ENCODE assay signal across 23 cellular contexts in the genomic region with DNA sequence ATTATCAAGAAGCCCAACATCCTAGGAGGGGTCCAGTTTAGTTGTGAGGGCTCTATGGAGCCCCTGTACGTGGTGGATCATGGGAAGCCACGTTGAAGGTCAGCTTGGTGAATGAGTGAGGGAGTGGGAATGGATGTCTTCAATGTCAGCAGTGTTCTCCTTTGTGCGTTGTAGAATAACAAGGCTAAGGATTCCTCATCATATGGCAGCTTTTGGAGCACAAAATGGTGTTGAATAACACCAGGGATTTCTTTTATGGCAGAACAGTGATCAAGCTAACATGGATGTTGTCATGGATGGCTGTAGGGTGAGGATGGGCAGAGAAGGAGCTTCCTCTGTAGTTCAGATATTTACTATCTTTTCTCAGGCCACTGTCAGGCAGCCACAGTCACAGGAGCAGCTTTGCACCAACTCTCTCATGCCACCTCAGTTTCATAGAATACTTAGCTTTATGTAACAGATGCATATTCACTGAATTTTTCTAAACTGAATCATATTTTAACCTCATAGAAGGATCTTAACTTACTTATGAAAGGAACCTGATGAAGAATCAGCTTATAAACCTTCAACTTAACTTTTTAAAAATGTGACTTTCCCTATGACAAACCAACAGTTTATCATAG.
A peak's percentile ranks its signal among the peaks of the same experiment; 100 is the strongest.
DNase-seq lines count a peak whose midpoint lies in the region; ATAC-seq and TF ChIP-seq lines count a peak whose summit lies in the region.
"Had no signal": no experiment of that assay in that cellular context is flagged by ENCODE, and none has a peak within 500 bp of the region (broad histone marks: within the 10 kb centered on the region; RNA-seq: fewer than 3 reads in every experiment).

No MANE protein-coding gene starts in this region.

- peak overlapping the region; percentile 88; the same call in 1 of the 2 replicates for H3K14ac ChIP-seq in IMR-90 (replicated peaks; ENCODE audit: low read depth, low read length)

- peak overlapping the region; percentile 82; the same call in 1 of the 2 replicates for H3K23ac ChIP-seq in IMR-90 (ENCODE audit: low read depth, low read length)

- H4K91ac ChIP-seq in IMR-90 (ENCODE audit: insufficient read depth, low read depth, low read length): peak overlapping the region; percentile 86

- peak overlapping the region; percentile 8 for H3K27ac Mint-ChIP-seq in activated CD8-positive, alpha-beta memory T cell treated with anti-CD3 and anti-CD28 coated beads, Interleukin-2, amount 10 ng/mL, durations not matched to agents 7 days and 5 days
- peak overlapping the region; percentile 31 for H3K27ac Mint-ChIP-seq in dendritic cell treated with granulocyte-macrophage colony-stimulating factor and Interleukin-4, amounts not matched to agents 40 ng/mL and 50 ng/mL, for 4 days
- peak overlapping the region; percentile 85 for H3K27ac Mint-ChIP-seq in stimulated activated effector memory CD8-positive, alpha-beta T cell treated with anti-CD3 and anti-CD28 coated beads, Interleukin-12 subunit alpha, Interleukin-12 subunit beta, amount 100 ng/mL, for 72 hours
- no peak overlapping the region for H3K27ac Mint-ChIP-seq in Caco-2 (ENCODE audit: unreplicated experiment)
- H3K27ac Mint-ChIP-seq: B cell had no signal

- H3K27me3 ChIP-seq in IMR-90 (ENCODE audit: control insufficient read depth, insufficient read depth, low read length) (no peaks in the 10 kb centered on the region), Caco-2 (replicated peaks; ENCODE audit: control insufficient read depth, insufficient read depth, low read length) (no peaks in the 10 kb centered on the region)

- H2AFZ ChIP-seq in IMR-90 (replicated peaks; ENCODE audit: low read length, poor library complexity): peak overlapping the region; percentile 40

- peaks cover 3% of the 10 kb centered on the region for H3K9me3 Mint-ChIP-seq in activated CD8-positive, alpha-beta memory T cell treated with anti-CD3 and anti-CD28 coated beads, Interleukin-2, amount 10 ng/mL, durations not matched to agents 7 days and 5 days (ENCODE audit: low read depth)
- H3K9me3 Mint-ChIP-seq in dendritic cell treated with granulocyte-macrophage colony-stimulating factor and Interleukin-4, amounts not matched to agents 40 ng/mL and 50 ng/mL, for 4 days: no peaks in the 10 kb centered on the region
- H3K9me3 Mint-ChIP-seq in stimulated activated effector memory CD8-positive, alpha-beta T cell treated with anti-CD3 and anti-CD28 coated beads, Interleukin-12 subunit alpha, Interleukin-12 subunit beta, amount 100 ng/mL, for 72 hours: no peaks in the 10 kb centered on the region
- H3K9me3 Mint-ChIP-seq in Caco-2 (ENCODE audit: unreplicated experiment): no peaks in the 10 kb centered on the region

- H3K18ac ChIP-seq in IMR-90 (ENCODE audit: low read depth, low read length): peak overlapping the region; percentile 77

- H3K56ac ChIP-seq in IMR-90 (ENCODE audit: extremely low read depth, insufficient read depth, low read length): no peak overlapping the region

- peak overlapping the region; percentile 63 to 79; a peak in 3 of 4 replicates for H4K8ac ChIP-seq in IMR-90 (ENCODE audit: low read depth in 2 of 2, low read length in 2 of 2)

- peaks cover 45% of the 10 kb centered on the region for H3K36me3 Mint-ChIP-seq in activated CD8-positive, alpha-beta memory T cell treated with anti-CD3 and anti-CD28 coated beads, Interleukin-2, amount 10 ng/mL, durations not matched to agents 7 days and 5 days
- H3K36me3 Mint-ChIP-seq in dendritic cell treated with granulocyte-macrophage colony-stimulating factor and Interleukin-4, amounts not matched to agents 40 ng/mL and 50 ng/mL, for 4 days (ENCODE audit: low read depth): no peaks in the 10 kb centered on the region
- H3K36me3 Mint-ChIP-seq in stimulated activated effector memory CD8-positive, alpha-beta T cell treated with anti-CD3 and anti-CD28 coated beads, Interleukin-12 subunit alpha, Interleukin-12 subunit beta, amount 100 ng/mL, for 72 hours: peaks cover 14% of the 10 kb centered on the region
- H3K36me3 Mint-ChIP-seq in Caco-2 (ENCODE audit: insufficient read depth, unreplicated experiment): no peaks in the 10 kb centered on the region

- H2BK20ac ChIP-seq in IMR-90 (ENCODE audit: low read depth, low read length): peak overlapping the region; percentile 91

- H3K27ac ChIP-seq in IMR-90 (ENCODE audit: insufficient read depth, low read length): peak overlapping the region; percentile 23; the same call in 1 of the 2 replicates
- H3K27ac ChIP-seq: KMS-11 had no signal

- peak overlapping the region; percentile 56; the same call in 1 of the 2 replicates for H4K5ac ChIP-seq in IMR-90 (ENCODE audit: low read depth, low read length)

- H3K9me3 ChIP-seq in IMR-90 (ENCODE audit: control insufficient read depth, insufficient read depth, low read length): no peaks in the 10 kb centered on the region
- no peaks in the 10 kb centered on the region for H3K9me3 ChIP-seq in Caco-2

- no peak for TF ChIP-seq RAD21 in IMR-90 (IDR thresholded peaks at IDR 0.05; ENCODE audit: low read length)

- peak overlapping the region; percentile 79 for H2BK120ac ChIP-seq in IMR-90 (ENCODE audit: low read depth, low read length)

- ATAC-seq in activated CD8-positive, alpha-beta memory T cell treated with anti-CD3 and anti-CD28 coated beads, Interleukin-2, amount 10 ng/mL, durations not matched to agents 7 days and 5 days: no peak
- peak; percentile 16 for ATAC-seq in IMR-90 (ENCODE audit: low read depth)
- peak; percentile 77 for ATAC-seq in stimulated activated effector memory CD8-positive, alpha-beta T cell treated with anti-CD3 and anti-CD28 coated beads, Interleukin-12 subunit alpha, Interleukin-12 subunit beta, amount 100 ng/mL, for 72 hours
- ATAC-seq: GM12878 had no signal

- peak overlapping the region; percentile 29 for H2AK9ac ChIP-seq in IMR-90 (replicated peaks; ENCODE audit: low read depth, low read length, poor library complexity)

- peaks cover 23% of the 10 kb centered on the region for H3K9me1 ChIP-seq in IMR-90 (ENCODE audit: insufficient read depth, low read length)

- peak overlapping the region; percentile 82 for H3K4ac ChIP-seq in IMR-90 (ENCODE audit: low read depth, low read length)

- no peak overlapping the region for H3K4me3 Mint-ChIP-seq in activated CD8-positive, alpha-beta memory T cell treated with anti-CD3 and anti-CD28 coated beads, Interleukin-2, amount 10 ng/mL, durations not matched to agents 7 days and 5 days
- H3K4me3 Mint-ChIP-seq in dendritic cell treated with granulocyte-macrophage colony-stimulating factor and Interleukin-4, amounts not matched to agents 40 ng/mL and 50 ng/mL, for 4 days: no peak overlapping the region
- H3K4me3 Mint-ChIP-seq in stimulated activated effector memory CD8-positive, alpha-beta T cell treated with anti-CD3 and anti-CD28 coated beads, Interleukin-12 subunit alpha, Interleukin-12 subunit beta, amount 100 ng/mL, for 72 hours: no peak overlapping the region
- no peak overlapping the region for H3K4me3 Mint-ChIP-seq in Caco-2 (ENCODE audit: unreplicated experiment)
- H3K4me3 Mint-ChIP-seq: B cell had no signal

- H3K27me3 Mint-ChIP-seq in activated CD8-positive, alpha-beta memory T cell treated with anti-CD3 and anti-CD28 coated beads, Interleukin-2, amount 10 ng/mL, durations not matched to agents 7 days and 5 days: no peaks in the 10 kb centered on the region
- H3K27me3 Mint-ChIP-seq in dendritic cell treated with granulocyte-macrophage colony-stimulating factor and Interleukin-4, amounts not matched to agents 40 ng/mL and 50 ng/mL, for 4 days: no peaks in the 10 kb centered on the region
- no peaks in the 10 kb centered on the region for H3K27me3 Mint-ChIP-seq in Caco-2 (ENCODE audit: insufficient read depth, unreplicated experiment)
- H3K27me3 Mint-ChIP-seq: B cell had no signal

- H2AK5ac ChIP-seq in IMR-90 (ENCODE audit: low read depth, low read length): peak overlapping the region; percentile 97

- no peak overlapping the region for H3K4me3 ChIP-seq in IMR-90 (ENCODE audit: insufficient read depth, low read depth, low read length)
- H3K4me3 ChIP-seq in Caco-2 (ENCODE audit: low read depth, low read length): no peak overlapping the region
- H3K4me3 ChIP-seq: GM12878 had no signal

- BruUV-seq in IMR-90 (replicated peaks; lab: Mats Ljungman, UMichigan): no TSS peak
- BruUV-seq in Caco-2 (replicated peaks; lab: Mats Ljungman, UMichigan): no TSS peak

- H3K9ac ChIP-seq in IMR-90 (ENCODE audit: low read depth, low read length): no peak overlapping the region; the same call in 1 of the 2 replicates
- H3K9ac ChIP-seq: KMS-11 had no signal

- no peaks in the 10 kb centered on the region for H4K20me1 ChIP-seq in IMR-90 (ENCODE audit: insufficient read depth, low read length)

- peak overlapping the region; percentile 100 for H2BK15ac ChIP-seq in IMR-90 (ENCODE audit: low read depth, low read length)

- H2BK5ac ChIP-seq in IMR-90 (ENCODE audit: low read depth, low read length, poor library complexity, severe bottlenecking): peak overlapping the region; percentile 70

- no peak for TF ChIP-seq POLR2A in IMR-90 (IDR thresholded peaks at IDR 0.05; ENCODE audit: low read depth, low read length)

- H3K4me1 ChIP-seq in IMR-90 (ENCODE audit: control insufficient read depth, insufficient read depth, low read length) (peaks cover 36% of the 10 kb centered on the region), Caco-2 (peaks cover 2% of the 10 kb centered on the region; the same call in 1 of the 2 replicates)

- CTCF ChIA-PET in activated CD8-positive, alpha-beta memory T cell treated with anti-CD3 and anti-CD28 coated beads, Interleukin-2, amount 10 ng/mL, durations not matched to agents 7 days and 5 days (lab: Charles Lee): interaction anchor here (0.8 to 2.2 kb wide), 9 partner anchors 10 to 638 kb away, joined by 3 to 10 read pairs (median 5); partner anchors contain the start of gene EPAS1
- CTCF ChIA-PET in IMR-90 (lab: Yijun Ruan, JAX): interaction anchor here (0.9 to 1.7 kb wide), 3 partner anchors 17 to 281 kb away, joined by 3 to 4 read pairs (median 4); no protein-coding TSS in a partner anchor
- CTCF ChIA-PET in Caco-2 (lab: Charles Lee): interaction anchor here (0.6 to 0.9 kb wide), 2 partner anchors 10 to 50 kb away, joined by 3 to 5 read pairs; no protein-coding TSS in a partner anchor

- intact Hi-C loops in IMR-90 (cut with micrococcal nuclease) (no loop called here), Caco-2 (cut with micrococcal nuclease; ENCODE audit: unreplicated experiment) (loop anchor here (5.0 kb wide), 1 partner anchor 50 kb away; no protein-coding TSS in a partner anchor)
- intact Hi-C loops in dendritic cell treated with granulocyte-macrophage colony-stimulating factor and Interleukin-4, amounts not matched to agents 40 ng/mL and 50 ng/mL, for 4 days (cut with micrococcal nuclease): loop anchor here (5.0 kb wide), 1 partner anchor 640 kb away; no protein-coding TSS in a partner anchor

- 43% methylated on average over 1 of the region's 3 CpGs; no CpG with 5 or more reads in 1 of the 2 experiments for WGBS in IMR-90 (ENCODE audit: extremely low coverage in 2 of 2, insufficient read length in 1 of 2), 2 experiments

- dilution Hi-C loops in IMR-90 (cut with HindIII; ENCODE audit: low sequenced_read_pairs, unreplicated experiment): no loop called here

- peak overlapping the region; percentile 18; the same call in 1 of the 2 replicates for H3K4me2 ChIP-seq in IMR-90 (ENCODE audit: low read depth, low read length)
- H3K4me2 ChIP-seq: KMS-11 had no signal

- H3K36me3 ChIP-seq in IMR-90 (ENCODE audit: control insufficient read depth, insufficient read depth, low read length) (peaks cover 8% of the 10 kb centered on the region), Caco-2 (ENCODE audit: control insufficient read depth, insufficient read depth, low read length) (no peaks in the 10 kb centered on the region)

- peak; percentile 32 for DNase-seq in activated CD8-positive, alpha-beta memory T cell treated with anti-CD3 and anti-CD28 coated beads, Interleukin-2, amount 10 ng/mL, durations not matched to agents 7 days and 5 days
- no peak for DNase-seq in activated CD8-positive, alpha-beta memory T cell treated with anti-CD3 and anti-CD28 coated beads, Interleukin-2, amount 50 U/mL, for 4 hours
- DNase-seq in IMR-90 (peak; percentile 52), Caco-2 (no peak), NCI-H2107 (lab: John Stamatoyannopoulos, UW) (no peak), GM19240 (ENCODE audit: insufficient read length, low spot score) (no peak)
- peak in 1 of 2 donors; percentile 47 for DNase-seq in stimulated activated effector memory CD8-positive, alpha-beta T cell treated with anti-CD3 and anti-CD28 coated beads, Interleukin-12 subunit alpha, Interleukin-12 subunit beta, amount 100 ng/mL, for 72 hours (ENCODE audit: low spot score in 2 of 2)
- DNase-seq: 8988T, DMS 273 treated with DMSO at 0.1 percent for 48 hours, DND-41, GF-D8, MV-4-11, NCI-H1417, NCI-H187 treated with DMSO at 0.1 percent for 48 hours, NCI-H226, NCI-H524, NCI-H82, OCI-M1, SHP77 treated with DMSO at 0.1 percent for 48 hours had no signal

- peaks cover 8 to 38% of the 10 kb centered on the region in 2 experiments for H3K79me1 ChIP-seq in IMR-90 (ENCODE audit: low read depth in 1 of 2, low read length in 2 of 2)

- POLR2A ChIA-PET in IMR-90 (lab: Charles Lee; ENCODE audit: unreplicated experiment): interaction anchor here (0.8 kb wide), 1 partner anchor 284 kb away, joined by 3 read pairs; the partner anchor contains the start of gene EPAS1
- POLR2A ChIA-PET in Caco-2 (lab: Charles Lee): no interaction called here

- no peak for TF ChIP-seq CTCF in IMR-90 (conservative IDR thresholded peaks at IDR 0.05; ENCODE audit: low read depth, low read length)
- TF ChIP-seq CTCF in Caco-2 (IDR thresholded peaks at IDR 0.05; ENCODE audit: insufficient read depth in 1 of 2, low read depth in 1 of 2, low read length in 1 of 2, severe bottlenecking in 1 of 2, unreplicated experiment in 1 of 2): no peak

- H3K4me1 Mint-ChIP-seq in activated CD8-positive, alpha-beta memory T cell treated with anti-CD3 and anti-CD28 coated beads, Interleukin-2, amount 10 ng/mL, durations not matched to agents 7 days and 5 days: peaks cover 63% of the 10 kb centered on the region
- H3K4me1 Mint-ChIP-seq in dendritic cell treated with granulocyte-macrophage colony-stimulating factor and Interleukin-4, amounts not matched to agents 40 ng/mL and 50 ng/mL, for 4 days (ENCODE audit: low read depth): no peaks in the 10 kb centered on the region
- peaks cover 38% of the 10 kb centered on the region for H3K4me1 Mint-ChIP-seq in stimulated activated effector memory CD8-positive, alpha-beta T cell treated with anti-CD3 and anti-CD28 coated beads, Interleukin-12 subunit alpha, Interleukin-12 subunit beta, amount 100 ng/mL, for 72 hours
- H3K4me1 Mint-ChIP-seq in Caco-2 (ENCODE audit: low read depth, unreplicated experiment): no peaks in the 10 kb centered on the region
- H3K4me1 Mint-ChIP-seq: B cell had no signal

- in situ Hi-C loops in IMR-90 (cut with MboI; ENCODE audit: low sequenced_read_pairs): loop anchor here (25.0 kb wide), 1 partner anchor 350 kb away; no protein-coding TSS in a partner anchor

Comparison
In these comparisons a context has a peak if more than half of its experiments do, and no peak if none do; other contexts are left out.
1. DNase-seq: peak in activated CD8-positive, alpha-beta memory T cell treated with anti-CD3 and anti-CD28 coated beads, Interleukin-2, amount 10 ng/mL, durations not matched to agents 7 days and 5 days (single experiment) and IMR-90 (single experiment); none in activated CD8-positive, alpha-beta memory T cell treated with anti-CD3 and anti-CD28 coated beads, Interleukin-2, amount 50 U/mL, for 4 hours (single experiment), Caco-2 (0 of 2), NCI-H2107 (single experiment) and GM19240 (single experiment).